ENCODE assay signal across 1 cellular context in the genomic region with DNA sequence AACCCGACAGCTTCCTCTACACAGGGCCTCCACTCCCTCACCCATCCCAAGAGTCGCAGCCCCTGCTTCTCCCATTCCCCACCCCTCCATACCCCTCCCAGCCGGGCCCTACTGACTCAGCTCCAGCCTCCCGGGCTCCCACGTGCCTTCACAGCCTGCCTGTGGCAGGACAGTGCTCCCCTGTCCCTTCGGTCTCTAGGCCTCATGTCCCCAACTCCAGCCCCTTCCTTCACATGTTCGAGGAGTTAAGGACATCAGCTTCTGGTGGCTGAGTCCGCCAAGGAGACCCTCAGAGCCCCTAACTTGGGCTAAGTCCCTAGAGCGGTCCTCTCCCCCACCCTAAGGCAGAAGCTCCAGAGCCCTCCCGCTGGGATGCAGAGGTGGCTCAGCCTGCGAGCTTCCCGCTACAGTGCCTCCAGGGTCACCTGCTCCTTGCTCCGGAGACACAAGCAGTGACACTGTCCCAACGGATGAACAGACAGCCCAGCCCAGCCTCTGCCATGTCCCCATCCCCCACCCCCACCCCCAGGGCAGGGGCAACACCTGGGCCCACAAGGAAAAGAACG.
TF ChIP-seq lines count a peak whose summit lies in the region.

No MANE protein-coding gene starts in this region.

TF ChIP-seq in K562, 482 proteins besides CTCF, POLR2A, EP300 and RAD21:
- TF ChIP-seq PYGO2 (tag; IDR thresholded peaks at IDR 0.05) (no peak), ZNF707 (CRISPR knock-in tag; conservative IDR thresholded peaks at IDR 0.05) (no peak), TAF1 (IDR thresholded peaks at IDR 0.05; ENCODE audit: control insufficient read depth, extremely low read depth, insufficient read depth, low read length, severe bottlenecking) (peak; percentile 2), ATF1 (CRISPR knock-in tag; IDR thresholded peaks at IDR 0.05) (no peak), ATF1 (tag; IDR thresholded peaks at IDR 0.05) (no peak), ZBTB7A (IDR thresholded peaks at IDR 0.05; ENCODE audit: borderline replicate concordance, control insufficient read depth, low read depth, low read length) (peak; percentile 7; the same call in 1 of the 2 replicates), ELF2 (CRISPR knock-in tag; IDR thresholded peaks at IDR 0.05) (no peak), RREB1 (CRISPR knock-in tag; IDR thresholded peaks at IDR 0.05) (no peak), ZNF696 (CRISPR knock-in tag; conservative IDR thresholded peaks at IDR 0.05) (no peak), ELF1 (tag; IDR thresholded peaks at IDR 0.05) (no peak), SIRT6 (IDR thresholded peaks at IDR 0.05; ENCODE audit: low read depth, low read length) (no peak), THAP12 (CRISPR knock-in tag; IDR thresholded peaks at IDR 0.05) (no peak), OTX1 (CRISPR knock-in tag; IDR thresholded peaks at IDR 0.05) (no peak), L3MBTL2 (IDR thresholded peaks at IDR 0.05) (peak; percentile 33; the same call in 1 of the 2 replicates), SIN3A (IDR thresholded peaks at IDR 0.05; ENCODE audit: borderline replicate concordance in 2 of 2, control insufficient read depth in 1 of 2, low read depth in 2 of 2, low read length in 2 of 2) (no peak), TFE3 (CRISPR knock-in tag; IDR thresholded peaks at IDR 0.05) (no peak), ZNF263 (CRISPR knock-in tag; IDR thresholded peaks at IDR 0.05; ENCODE audit: borderline replicate concordance) (peak; percentile 76)
- TF ChIP-seq, protein P1, sequence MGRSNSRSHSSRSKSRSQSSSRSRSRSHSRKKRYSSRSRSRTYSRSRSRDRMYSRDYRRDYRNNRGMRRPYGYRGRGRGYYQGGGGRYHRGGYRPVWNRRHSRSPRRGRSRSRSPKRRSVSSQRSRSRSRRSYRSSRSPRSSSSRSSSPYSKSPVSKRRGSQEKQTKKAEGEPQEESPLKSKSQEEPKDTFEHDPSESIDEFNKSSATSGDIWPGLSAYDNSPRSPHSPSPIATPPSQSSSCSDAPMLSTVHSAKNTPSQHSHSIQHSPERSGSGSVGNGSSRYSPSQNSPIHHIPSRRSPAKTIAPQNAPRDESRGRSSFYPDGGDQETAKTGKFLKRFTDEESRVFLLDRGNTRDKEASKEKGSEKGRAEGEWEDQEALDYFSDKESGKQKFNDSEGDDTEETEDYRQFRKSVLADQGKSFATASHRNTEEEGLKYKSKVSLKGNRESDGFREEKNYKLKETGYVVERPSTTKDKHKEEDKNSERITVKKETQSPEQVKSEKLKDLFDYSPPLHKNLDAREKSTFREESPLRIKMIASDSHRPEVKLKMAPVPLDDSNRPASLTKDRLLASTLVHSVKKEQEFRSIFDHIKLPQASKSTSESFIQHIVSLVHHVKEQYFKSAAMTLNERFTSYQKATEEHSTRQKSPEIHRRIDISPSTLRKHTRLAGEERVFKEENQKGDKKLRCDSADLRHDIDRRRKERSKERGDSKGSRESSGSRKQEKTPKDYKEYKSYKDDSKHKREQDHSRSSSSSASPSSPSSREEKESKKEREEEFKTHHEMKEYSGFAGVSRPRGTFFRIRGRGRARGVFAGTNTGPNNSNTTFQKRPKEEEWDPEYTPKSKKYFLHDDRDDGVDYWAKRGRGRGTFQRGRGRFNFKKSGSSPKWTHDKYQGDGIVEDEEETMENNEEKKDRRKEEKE (IDR thresholded peaks at IDR 0.05; ENCODE audit: borderline replicate concordance in 1 of 2, control insufficient read depth in 1 of 2, low read depth in 2 of 2, low read length in 1 of 2), result no peak
- TF ChIP-seq, protein P2, sequence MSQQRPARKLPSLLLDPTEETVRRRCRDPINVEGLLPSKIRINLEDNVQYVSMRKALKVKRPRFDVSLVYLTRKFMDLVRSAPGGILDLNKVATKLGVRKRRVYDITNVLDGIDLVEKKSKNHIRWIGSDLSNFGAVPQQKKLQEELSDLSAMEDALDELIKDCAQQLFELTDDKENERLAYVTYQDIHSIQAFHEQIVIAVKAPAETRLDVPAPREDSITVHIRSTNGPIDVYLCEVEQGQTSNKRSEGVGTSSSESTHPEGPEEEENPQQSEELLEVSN (IDR thresholded peaks at IDR 0.05; ENCODE audit: borderline replicate concordance in 1 of 2, extremely low read depth in 1 of 2, insufficient read depth in 1 of 2, insufficient read length in 1 of 2, low read depth in 1 of 2, low read length in 1 of 2, poor library complexity in 1 of 2, severe bottlenecking in 1 of 2), result peak in 1 of 2 experiments; percentile 52
- TF ChIP-seq, protein P3, sequence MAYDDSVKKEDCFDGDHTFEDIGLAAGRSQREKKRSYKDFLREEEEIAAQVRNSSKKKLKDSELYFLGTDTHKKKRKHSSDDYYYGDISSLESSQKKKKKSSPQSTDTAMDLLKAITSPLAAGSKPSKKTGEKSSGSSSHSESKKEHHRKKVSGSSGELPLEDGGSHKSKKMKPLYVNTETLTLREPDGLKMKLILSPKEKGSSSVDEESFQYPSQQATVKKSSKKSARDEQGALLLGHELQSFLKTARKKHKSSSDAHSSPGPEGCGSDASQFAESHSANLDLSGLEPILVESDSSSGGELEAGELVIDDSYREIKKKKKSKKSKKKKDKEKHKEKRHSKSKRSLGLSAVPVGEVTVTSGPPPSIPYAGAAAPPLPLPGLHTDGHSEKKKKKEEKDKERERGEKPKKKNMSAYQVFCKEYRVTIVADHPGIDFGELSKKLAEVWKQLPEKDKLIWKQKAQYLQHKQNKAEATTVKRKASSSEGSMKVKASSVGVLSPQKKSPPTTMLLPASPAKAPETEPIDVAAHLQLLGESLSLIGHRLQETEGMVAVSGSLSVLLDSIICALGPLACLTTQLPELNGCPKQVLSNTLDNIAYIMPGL (CRISPR knock-in tag; IDR thresholded peaks at IDR 0.05), result no peak
